In genomic region chr3:116442331-116443021, GRCh38 we compare ENCODE assay signal across 19 cellular contexts. TPM values are rescaled to one million over a fixed set of nuclear protein-coding genes. Genes with fewer than 3 reads are reported as not detected.
DNase-seq lines count a peak whose midpoint lies in the region; ATAC-seq, FAIRE-seq and TF ChIP-seq lines count a peak whose summit lies in the region.
"Had no signal": no experiment of that assay in that cellular context is flagged by ENCODE, and none has a peak within 500 bp of the region (broad histone marks: within the 10 kb centered on the region; RNA-seq: fewer than 3 reads in every experiment).

No MANE protein-coding gene starts in this region.

- H3K4me3 ChIP-seq in astrocyte (ENCODE audit: insufficient read depth, low read depth, low read length) = no peak overlapping the region
- no peak overlapping the region for H3K4me3 ChIP-seq in fibroblast of villous mesenchyme (ENCODE audit: low read depth, low read length)
- H3K4me3 ChIP-seq in transverse colon = peak overlapping the region in 3 of 4 donors; percentile 0 to 43 (median 2)

- peak overlapping the region; percentile 99 for H3K4me2 ChIP-seq in astrocyte (ENCODE audit: low read length)

- ATAC-seq in GM21825 (IDR thresholded peaks at IDR 0.05; ENCODE audit: unreplicated experiment) = no peak
- ATAC-seq: stimulated activated naive B cell treated with anti-CD40 and anti-IgM and Interleukin-4, amounts not matched to agents 10 μg/mL and 1 μg/mL and 100 μg/mL, for 72 hours had no signal

- H3K9me3 Mint-ChIP-seq in astrocyte (ENCODE audit: unreplicated experiment) (no peaks in the 10 kb centered on the region), nephron progenitor cell (no peaks in the 10 kb centered on the region)
- H3K9me3 Mint-ChIP-seq: activated CD4-positive, alpha-beta memory T cell treated with anti-CD3 and anti-CD28 coated beads for 36 hours had no signal

- H3K4me1 ChIP-seq in astrocyte (ENCODE audit: insufficient read depth, low read length) = peaks cover 41% of the 10 kb centered on the region
- H3K4me1 ChIP-seq in transverse colon = no peaks in the 10 kb centered on the region
- H3K4me1 ChIP-seq: upper lobe of left lung had no signal

- H3K27ac ChIP-seq in astrocyte (ENCODE audit: low read depth, low read length) (no peak overlapping the region), transverse colon (no peak overlapping the region)
- H3K27ac ChIP-seq: upper lobe of left lung had no signal

- H3K27ac Mint-ChIP-seq in astrocyte (ENCODE audit: unreplicated experiment) = peak overlapping the region; percentile 44
- H3K27ac Mint-ChIP-seq in nephron progenitor cell = peak overlapping the region; percentile 36
- H3K27ac Mint-ChIP-seq: activated CD4-positive, alpha-beta memory T cell treated with anti-CD3 and anti-CD28 coated beads for 36 hours; stimulated activated naive B cell treated with anti-CD40 and anti-IgM and Interleukin-4, amounts not matched to agents 10 μg/mL and 1 μg/mL and 100 μg/mL, for 72 hours had no signal

- TF ChIP-seq POLR2A in transverse colon (IDR thresholded peaks at IDR 0.05) = no peak

- H3K27me3 ChIP-seq in astrocyte (ENCODE audit: insufficient read depth, low read length) (no peaks in the 10 kb centered on the region), transverse colon (no peaks in the 10 kb centered on the region)
- H3K27me3 ChIP-seq: upper lobe of left lung had no signal

- peak overlapping the region; percentile 8 for H3K9ac ChIP-seq in astrocyte (ENCODE audit: low read length)

- no peak overlapping the region for H2AFZ ChIP-seq in astrocyte (ENCODE audit: low read depth, low read length)

- no peaks in the 10 kb centered on the region for H3K36me3 ChIP-seq in astrocyte (ENCODE audit: insufficient read depth, low read length)
- H3K36me3 ChIP-seq in transverse colon = no peaks in the 10 kb centered on the region
- H3K36me3 ChIP-seq: upper lobe of left lung had no signal

- intact Hi-C loops in transverse colon (cut with DNase I; ENCODE audit: low total_unique reads) = no loop called here

- H3K4me3 Mint-ChIP-seq in astrocyte (ENCODE audit: unreplicated experiment) = peak overlapping the region; percentile 92
- peak overlapping the region; percentile 96 for H3K4me3 Mint-ChIP-seq in nephron progenitor cell
- H3K4me3 Mint-ChIP-seq: activated CD4-positive, alpha-beta memory T cell treated with anti-CD3 and anti-CD28 coated beads for 36 hours; stimulated activated naive B cell treated with anti-CD40 and anti-IgM and Interleukin-4, amounts not matched to agents 10 μg/mL and 1 μg/mL and 100 μg/mL, for 72 hours had no signal

- no peak for FAIRE-seq in astrocyte (lab: Jason Lieb, UNC)
- FAIRE-seq: endometrium, H54, islet of Langerhans had no signal

- TF ChIP-seq EP300 in transverse colon (IDR thresholded peaks at IDR 0.05; ENCODE audit: low read depth) = no peak

- H3K27me3 Mint-ChIP-seq in astrocyte (ENCODE audit: low read depth, unreplicated experiment) (no peaks in the 10 kb centered on the region), nephron progenitor cell (ENCODE audit: low read depth, poor library complexity) (no peaks in the 10 kb centered on the region)

- WGBS in transverse colon (ENCODE audit: low coverage in 1 of 2), 2 donors = 38 to 62% methylated on average over 5 of the region's 5 CpGs

- no peak for TF ChIP-seq CTCF in astrocyte (IDR thresholded peaks at IDR 0.05; ENCODE audit: insufficient read depth, low read depth, low read length)
- no peak for TF ChIP-seq CTCF in fibroblast of villous mesenchyme (IDR thresholded peaks at IDR 0.05; ENCODE audit: insufficient read depth, low read depth, low read length)
- TF ChIP-seq CTCF in nephron progenitor cell (IDR thresholded peaks at IDR 0.05) = no peak
- no peak for TF ChIP-seq CTCF in transverse colon (IDR thresholded peaks at IDR 0.05)

- H3K36me3 Mint-ChIP-seq in astrocyte (ENCODE audit: low read depth, unreplicated experiment) = no peaks in the 10 kb centered on the region
- no peaks in the 10 kb centered on the region for H3K36me3 Mint-ChIP-seq in nephron progenitor cell (ENCODE audit: low read depth)
- H3K36me3 Mint-ChIP-seq: activated CD4-positive, alpha-beta memory T cell treated with anti-CD3 and anti-CD28 coated beads for 36 hours; stimulated activated naive B cell treated with anti-CD40 and anti-IgM and Interleukin-4, amounts not matched to agents 10 μg/mL and 1 μg/mL and 100 μg/mL, for 72 hours had no signal

- H3K79me2 ChIP-seq in astrocyte (ENCODE audit: insufficient read depth, low read length) = no peaks in the 10 kb centered on the region

- in situ Hi-C loops in transverse colon (cut with MboI; ENCODE audit: low pct_ligation_motif_present in 1 of 4, low pct_unique_long_range_greater_than_20kb in 1 of 4, low sequenced_read_pairs in 3 of 4) = no loop called here

- H3K9me3 ChIP-seq in astrocyte (ENCODE audit: insufficient read depth, low read depth, low read length) (no peaks in the 10 kb centered on the region), transverse colon (no peaks in the 10 kb centered on the region)
- H3K9me3 ChIP-seq: upper lobe of left lung had no signal

- no peaks in the 10 kb centered on the region for H4K20me1 ChIP-seq in astrocyte (ENCODE audit: insufficient read depth, low read length)

- peaks cover 38% of the 10 kb centered on the region for H3K4me1 Mint-ChIP-seq in astrocyte (ENCODE audit: low read depth, unreplicated experiment)
- peaks cover 59% of the 10 kb centered on the region for H3K4me1 Mint-ChIP-seq in nephron progenitor cell

- DNase-seq in astrocyte (ENCODE audit: low read depth) (no peak), fibroblast of villous mesenchyme (ENCODE audit: low read depth) (peak; percentile 4), nephron progenitor cell (no peak), transverse colon (no peak), NCI-H2196 treated with DMSO at 0.1 percent for 48 hours (lab: John Stamatoyannopoulos, UW; ENCODE audit: unreplicated experiment) (no peak), NOMO-1 treated with dmso at 0.1 percent for 144 hours (lab: John Stamatoyannopoulos, UW; ENCODE audit: unreplicated experiment) (no peak)
- DNase-seq: activated CD4-positive, alpha-beta memory T cell treated with anti-CD3 and anti-CD28 coated beads for 36 hours; activated naive CD4-positive, alpha-beta T cell; activated T-cell treated with anti-CD3 and anti-CD28 coated beads for 4 hours; mammary epithelial cell; NCI-H1105; SIG-M5; stimulated activated naive B cell treated with anti-CD40 and anti-IgM and Interleukin-4, amounts not matched to agents 10 μg/mL and 1 μg/mL and 100 μg/mL, for 72 hours; T-helper 2 cell; upper lobe of left lung had no signal

RNA-seq across cellular contexts. Expression of gene LSAMP, which starts 2.8 kb away (rescaled TPM):
- 16.0 and 16.4 TPM in 2 replicates for total RNA-seq in astrocyte
- 0.64 and 1.3 TPM in 2 replicates for total RNA-seq in fibroblast of villous mesenchyme
- total RNA-seq in transverse colon = 1 to 10 TPM; 3.4 to 8.2 (median 5.4) TPM
- total RNA-seq: activated CD4-positive, alpha-beta memory T cell treated with anti-CD3 and anti-CD28 coated beads for 36 hours; mammary epithelial cell had no signal

Comparison
In these comparisons a context has a peak if more than half of its experiments do, and no peak if none do; other contexts are left out.
1. H3K4me3 ChIP-seq: peak in transverse colon (3 of 4); none in astrocyte (single experiment) and fibroblast of villous mesenchyme (single experiment).